12 cellular contexts compared by ENCODE assay signal in the genomic region with DNA sequence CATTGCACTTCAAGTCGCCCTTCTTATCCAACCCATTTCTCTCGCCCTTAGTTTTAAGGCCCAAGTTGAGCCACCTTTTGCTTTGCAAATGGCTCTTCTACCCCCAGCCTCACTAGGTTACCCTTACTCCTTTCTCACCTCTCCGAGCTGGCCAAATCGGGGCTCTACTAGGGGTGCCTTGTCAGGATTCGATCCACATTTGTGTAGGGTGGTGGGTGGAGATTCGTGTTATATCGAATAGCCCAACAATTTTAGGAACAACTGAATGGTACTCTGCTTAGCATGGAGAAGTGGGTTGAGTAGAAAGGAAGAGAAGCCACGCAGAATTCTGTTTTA. TPM values are rescaled to one million over a fixed set of nuclear protein-coding genes. Genes with fewer than 3 reads are reported as not detected.
DNase-seq lines count a peak whose midpoint lies in the region; ATAC-seq and TF ChIP-seq lines count a peak whose summit lies in the region.
"Had no signal": no experiment of that assay in that cellular context is flagged by ENCODE, and none has a peak within 500 bp of the region (broad histone marks: within the 10 kb centered on the region; RNA-seq: fewer than 3 reads in every experiment).

No MANE protein-coding gene starts in this region.

- peak overlapping the region; percentile 89 to 100 (median 100) for H3K4me2 ChIP-seq in BLaER1 treated with 17β-estradiol and CSF1 and Interleukin-3, amounts not matched to agents 10 nM and 100 nM
- H3K4me2 ChIP-seq in hepatocyte: peak overlapping the region; percentile 88

- intact Hi-C loops in activated T-helper 1 cell treated with anti-CD3 and anti-CD28 coated beads, Interleukin-12 subunit alpha, Interleukin-12 subunit beta, Interleukin-2, Interleukin-4 antibody, amounts not matched to agents 30 ng/mL and 10 ng/mL and 1 ng/mL, durations not matched to agents 14 hours and 24 hours and 36 hours (cut with micrococcal nuclease): loop anchor here (10.0 kb wide), 2 partner anchors 430 to 1570 kb away; no protein-coding TSS in a partner anchor

- peak overlapping the region; percentile 55 for H3K27ac Mint-ChIP-seq in activated T-helper 1 cell treated with anti-CD3 and anti-CD28 coated beads, Interleukin-12 subunit alpha, Interleukin-12 subunit beta, Interleukin-2, Interleukin-4 antibody, amounts not matched to agents 30 ng/mL and 10 ng/mL and 1 ng/mL, durations not matched to agents 14 hours and 24 hours and 36 hours
- H3K27ac Mint-ChIP-seq in effector memory CD8-positive, alpha-beta T cell: no peak overlapping the region
- H3K27ac Mint-ChIP-seq: activated naive CD8-positive, alpha-beta T cell treated with anti-CD3 and anti-CD28 coated beads, Interleukin-2, amount 50 U/mL, for 24 hours had no signal

- peaks cover 27 to 39% (median 33%) of the 10 kb centered on the region in 10 experiments for H3K4me1 ChIP-seq in BLaER1 treated with 17β-estradiol and CSF1 and Interleukin-3, amounts not matched to agents 10 nM and 100 nM
- H3K4me1 ChIP-seq in hepatocyte (ENCODE audit: insufficient read depth) (peaks cover 5% of the 10 kb centered on the region), rectal smooth muscle tissue (ENCODE audit: control insufficient read depth, insufficient read depth, low read length) (peaks cover 6% of the 10 kb centered on the region)

- H3K4me1 Mint-ChIP-seq in activated T-helper 1 cell treated with anti-CD3 and anti-CD28 coated beads, Interleukin-12 subunit alpha, Interleukin-12 subunit beta, Interleukin-2, Interleukin-4 antibody, amounts not matched to agents 30 ng/mL and 10 ng/mL and 1 ng/mL, durations not matched to agents 14 hours and 24 hours and 36 hours (ENCODE audit: low read depth): peaks cover 6% of the 10 kb centered on the region
- H3K4me1 Mint-ChIP-seq in effector memory CD8-positive, alpha-beta T cell (ENCODE audit: low read depth in 2 of 2): no peaks in the 10 kb centered on the region

- peaks cover 0 to 42% (median 21%) of the 10 kb centered on the region in 11 experiments; a peak in 13 of 22 replicates for H4K20me1 ChIP-seq in BLaER1 treated with 17β-estradiol and CSF1 and Interleukin-3, amounts not matched to agents 10 nM and 100 nM
- peaks cover 29% of the 10 kb centered on the region for H4K20me1 ChIP-seq in hepatocyte (ENCODE audit: insufficient read depth, poor library complexity, severe bottlenecking)

- TF ChIP-seq CTCF in hepatocyte (IDR thresholded peaks at IDR 0.05; ENCODE audit: poor library complexity): no peak

- H3K4me3 ChIP-seq in BLaER1 treated with 17β-estradiol and CSF1 and Interleukin-3, amounts not matched to agents 10 nM and 100 nM: peak overlapping the region; percentile 46 to 72 (median 59)
- H3K4me3 ChIP-seq in hepatocyte (peak overlapping the region; percentile 83), rectal smooth muscle tissue (ENCODE audit: low read length) (peak overlapping the region; percentile 85)

- no peaks in the 10 kb centered on the region for H3K36me3 ChIP-seq in BLaER1 treated with 17β-estradiol and CSF1 and Interleukin-3, amounts not matched to agents 10 nM and 100 nM
- no peaks in the 10 kb centered on the region for H3K36me3 ChIP-seq in hepatocyte (replicated peaks; ENCODE audit: insufficient read depth, low read depth)
- H3K36me3 ChIP-seq in rectal smooth muscle tissue (ENCODE audit: control insufficient read depth, insufficient read depth, low read length): no peaks in the 10 kb centered on the region

- H3K4me3 Mint-ChIP-seq in activated T-helper 1 cell treated with anti-CD3 and anti-CD28 coated beads, Interleukin-12 subunit alpha, Interleukin-12 subunit beta, Interleukin-2, Interleukin-4 antibody, amounts not matched to agents 30 ng/mL and 10 ng/mL and 1 ng/mL, durations not matched to agents 14 hours and 24 hours and 36 hours: no peak overlapping the region
- no peak overlapping the region for H3K4me3 Mint-ChIP-seq in effector memory CD8-positive, alpha-beta T cell
- H3K4me3 Mint-ChIP-seq: activated naive CD8-positive, alpha-beta T cell treated with anti-CD3 and anti-CD28 coated beads, Interleukin-2, amount 50 U/mL, for 24 hours had no signal

- H3K36me3 Mint-ChIP-seq in activated T-helper 1 cell treated with anti-CD3 and anti-CD28 coated beads, Interleukin-12 subunit alpha, Interleukin-12 subunit beta, Interleukin-2, Interleukin-4 antibody, amounts not matched to agents 30 ng/mL and 10 ng/mL and 1 ng/mL, durations not matched to agents 14 hours and 24 hours and 36 hours (ENCODE audit: low read depth): no peaks in the 10 kb centered on the region
- no peaks in the 10 kb centered on the region for H3K36me3 Mint-ChIP-seq in effector memory CD8-positive, alpha-beta T cell (ENCODE audit: insufficient read depth)

- no peaks in the 10 kb centered on the region for H3K9me3 Mint-ChIP-seq in activated T-helper 1 cell treated with anti-CD3 and anti-CD28 coated beads, Interleukin-12 subunit alpha, Interleukin-12 subunit beta, Interleukin-2, Interleukin-4 antibody, amounts not matched to agents 30 ng/mL and 10 ng/mL and 1 ng/mL, durations not matched to agents 14 hours and 24 hours and 36 hours
- H3K9me3 Mint-ChIP-seq in effector memory CD8-positive, alpha-beta T cell: peaks cover 0 to 4% of the 10 kb centered on the region in 2 donors
- H3K9me3 Mint-ChIP-seq: activated naive CD8-positive, alpha-beta T cell treated with anti-CD3 and anti-CD28 coated beads, Interleukin-2, amount 50 U/mL, for 24 hours had no signal

- no peak overlapping the region; a peak in 1 of 22 replicates for H3K27ac ChIP-seq in BLaER1 treated with 17β-estradiol and CSF1 and Interleukin-3, amounts not matched to agents 10 nM and 100 nM
- H3K27ac ChIP-seq in hepatocyte (no peak overlapping the region), rectal smooth muscle tissue (ENCODE audit: low read depth, low read length) (no peak overlapping the region)

- no peak for ATAC-seq in HG02870 (IDR thresholded peaks at IDR 0.05; ENCODE audit: unreplicated experiment)
- no peak for ATAC-seq in effector memory CD8-positive, alpha-beta T cell (replicated peaks)
- no peak for ATAC-seq in GM21390 (IDR thresholded peaks at IDR 0.05; ENCODE audit: unreplicated experiment)
- ATAC-seq: activated naive CD8-positive, alpha-beta T cell treated with anti-CD3 and anti-CD28 coated beads, Interleukin-2, amount 50 U/mL, for 24 hours; Panc1 had no signal

- H3K9ac ChIP-seq in BLaER1 treated with 17β-estradiol and CSF1 and Interleukin-3, amounts not matched to agents 10 nM and 100 nM: peak overlapping the region in 5 of 11 experiments; percentile 3 to 55 (median 47); a peak in 5 of 22 replicates
- no peak overlapping the region for H3K9ac ChIP-seq in rectal smooth muscle tissue (ENCODE audit: low read length)

- peaks cover 58 to 78% (median 66%) of the 10 kb centered on the region in 11 experiments for H3K27me3 ChIP-seq in BLaER1 treated with 17β-estradiol and CSF1 and Interleukin-3, amounts not matched to agents 10 nM and 100 nM
- H3K27me3 ChIP-seq in hepatocyte (peaks cover 23% of the 10 kb centered on the region), rectal smooth muscle tissue (ENCODE audit: control insufficient read depth, insufficient read depth, low read length) (no peaks in the 10 kb centered on the region)

- peaks cover 5 to 21% (median 15%) of the 10 kb centered on the region in 11 experiments; a peak in 18 of 22 replicates for H3K9me3 ChIP-seq in BLaER1 treated with 17β-estradiol and CSF1 and Interleukin-3, amounts not matched to agents 10 nM and 100 nM (replicated peaks in 1 of 11)
- no peaks in the 10 kb centered on the region for H3K9me3 ChIP-seq in hepatocyte (ENCODE audit: low read depth)

- 9% methylated on average over 8 of the region's 8 CpGs for WGBS in hepatocyte (ENCODE audit: low lambda C conversion rate, missing lambda C conversion rate)

- no peak for DNase-seq in activated T-helper 1 cell treated with anti-CD3 and anti-CD28 coated beads, Interleukin-12 subunit alpha, Interleukin-12 subunit beta, Interleukin-2, Interleukin-4 antibody, amounts not matched to agents 30 ng/mL and 10 ng/mL and 1 ng/mL, durations not matched to agents 14 hours and 24 hours and 36 hours (ENCODE audit: low spot score)
- DNase-seq in hepatocyte (ENCODE audit: low spot score): no peak
- no peak for DNase-seq in effector memory CD8-positive, alpha-beta T cell
- DNase-seq in dermis blood vessel endothelial cell: no peak
- DNase-seq: activated naive CD8-positive, alpha-beta T cell treated with anti-CD3 and anti-CD28 coated beads, Interleukin-2, amount 50 U/mL, for 24 hours; GOT3; stimulated activated CD4-positive, alpha-beta T cell treated with anti-CD3 and anti-CD28 coated beads, Interleukin-12 subunit alpha, Interleukin-12 subunit beta, amount 100 ng/mL, for 4 hours had no signal

- H3K79me2 ChIP-seq in hepatocyte: peaks cover 43% of the 10 kb centered on the region

- no peaks in the 10 kb centered on the region for H3K9me2 ChIP-seq in hepatocyte (replicated peaks; ENCODE audit: insufficient read depth)

- peaks cover 44% of the 10 kb centered on the region for H3K27me3 Mint-ChIP-seq in activated T-helper 1 cell treated with anti-CD3 and anti-CD28 coated beads, Interleukin-12 subunit alpha, Interleukin-12 subunit beta, Interleukin-2, Interleukin-4 antibody, amounts not matched to agents 30 ng/mL and 10 ng/mL and 1 ng/mL, durations not matched to agents 14 hours and 24 hours and 36 hours (ENCODE audit: insufficient read depth)
- H3K27me3 Mint-ChIP-seq in effector memory CD8-positive, alpha-beta T cell: peaks cover 0 to 46% of the 10 kb centered on the region in 2 donors

- H2AFZ ChIP-seq in hepatocyte: peak overlapping the region; percentile 23

RNA-seq across cellular contexts. Expression of gene SLIT2, which starts 3.5 kb away (rescaled TPM):
- 0.07 and 0.13 TPM in 2 replicates for total RNA-seq in activated T-helper 1 cell treated with anti-CD3 and anti-CD28 coated beads, Interleukin-12 subunit alpha, Interleukin-12 subunit beta, Interleukin-2, Interleukin-4 antibody, amounts not matched to agents 30 ng/mL and 10 ng/mL and 1 ng/mL, durations not matched to agents 14 hours and 24 hours and 36 hours
- total RNA-seq in hepatocyte (26.0 and 33.1 TPM in 2 replicates), dermis blood vessel endothelial cell (0.34 and 0.65 TPM in 2 replicates)
- polyA plus RNA-seq in hepatocyte: 28.9 and 29.2 TPM in 2 replicates

Comparison
In these comparisons a context has a peak if more than half of its experiments do, and no peak if none do; other contexts are left out.
1. RNA of gene SLIT2, which starts 3.5 kb away (total RNA-seq): 26.0 to 33.1 TPM in hepatocyte; 0.34 to 0.65 TPM in dermis blood vessel endothelial cell and 0.07 to 0.13 TPM in activated T-helper 1 cell treated with anti-CD3 and anti-CD28 coated beads, Interleukin-12 subunit alpha, Interleukin-12 subunit beta, Interleukin-2, Interleukin-4 antibody, amounts not matched to agents 30 ng/mL and 10 ng/mL and 1 ng/mL, durations not matched to agents 14 hours and 24 hours and 36 hours; every median in the first group is over 10 times any median in the second.
2. Peak in every context shown above with its lines, with median percentiles within 50 percentile points of each other: H3K4me3 ChIP-seq.